Comparison of ENCODE assay signal across 31 cellular contexts in the genomic region with DNA sequence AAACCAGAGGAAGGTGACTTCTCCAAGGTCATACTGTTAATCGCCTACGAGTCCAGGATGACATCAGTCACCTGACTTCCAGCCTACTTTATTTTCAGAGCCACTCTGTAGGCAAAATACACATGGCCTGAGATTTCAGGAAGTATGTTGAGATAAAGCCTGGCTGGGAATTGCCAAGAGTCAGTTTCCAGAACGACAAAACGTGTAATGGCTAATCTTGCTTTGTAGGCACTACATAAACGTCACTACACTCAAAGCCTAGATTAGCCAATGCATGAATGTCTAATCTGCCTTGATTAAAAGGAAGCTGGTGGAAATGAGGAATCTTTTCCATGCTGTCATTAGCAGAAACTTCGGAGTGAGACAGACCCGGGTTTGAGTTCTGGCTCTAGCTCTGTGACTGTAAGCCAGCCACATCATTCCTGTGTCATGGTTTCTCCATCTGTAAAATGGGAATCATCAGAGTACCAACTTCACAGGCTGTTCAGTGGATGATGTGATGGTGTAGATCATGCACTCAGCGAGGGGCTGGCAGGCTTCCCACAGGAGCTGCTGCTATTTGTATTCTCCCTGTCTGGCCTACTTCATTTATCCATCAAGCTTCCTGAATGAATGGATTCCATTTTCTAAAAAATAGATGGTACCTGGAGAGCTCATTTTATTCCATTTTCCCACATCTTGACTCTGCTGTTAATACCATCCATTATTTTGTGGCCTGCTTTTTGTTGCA.
DNase-seq lines count a peak whose midpoint lies in the region; ATAC-seq and TF ChIP-seq lines count a peak whose summit lies in the region.
"Had no signal": no experiment of that assay in that cellular context is flagged by ENCODE, and none has a peak within 500 bp of the region (broad histone marks: within the 10 kb centered on the region; RNA-seq: fewer than 3 reads in every experiment).

No MANE protein-coding gene starts in this region.

- H3K4ac ChIP-seq in mesenchymal stem cell (ENCODE audit: low read depth in 1 of 2, low read length in 2 of 2) = no peak overlapping the region

- TF ChIP-seq CTCF in right atrium auricular region (IDR thresholded peaks at IDR 0.05) = no peak
- no peak for TF ChIP-seq CTCF in upper lobe of right lung (IDR thresholded peaks at IDR 0.05)
- no peak for TF ChIP-seq CTCF in sigmoid colon (IDR thresholded peaks at IDR 0.05)

- intact Hi-C loops in Right ventricle myocardium inferior (cut with DNase I) (no loop called here), left cardiac atrium (cut with DNase I) (no loop called here), upper lobe of right lung (cut with DNase I) (no loop called here), sigmoid colon (cut with DNase I) (no loop called here)

- no peak overlapping the region for H2AK5ac ChIP-seq in mesenchymal stem cell (ENCODE audit: low read length, severe bottlenecking)

- H2BK15ac ChIP-seq in mesenchymal stem cell (ENCODE audit: low read depth, poor library complexity, severe bottlenecking) = no peak overlapping the region

- peaks cover 0 to 13% of the 10 kb centered on the region in 2 donors for H3K4me1 ChIP-seq in right atrium auricular region
- peaks cover 20% of the 10 kb centered on the region for H3K4me1 ChIP-seq in mesenchymal stem cell (ENCODE audit: control insufficient read depth, insufficient read depth, low read depth, low read length)
- H3K4me1 ChIP-seq in upper lobe of right lung = peaks cover 13% of the 10 kb centered on the region
- H3K4me1 ChIP-seq in sigmoid colon = no peaks in the 10 kb centered on the region
- H3K4me1 ChIP-seq: HAP-1, left lung, uterus had no signal

- H2AFZ ChIP-seq in mesenchymal stem cell (ENCODE audit: low read depth, low read length) = no peak overlapping the region

- 96% methylated on average over 8 of the region's 8 CpGs for WGBS in mesenchymal stem cell
- WGBS in sigmoid colon, 2 donors = 73 to 82% methylated on average over 8 of the region's 8 CpGs

- no peak for DNase-seq in Right ventricle myocardium inferior (ENCODE audit: missing footprints)
- no peak for DNase-seq in right atrium auricular region (ENCODE audit: low spot score)
- DNase-seq in left cardiac atrium = no peak
- peak; percentile 27 for DNase-seq in mesenchymal stem cell
- DNase-seq in upper lobe of right lung = peak; percentile 5
- no peak for DNase-seq in sigmoid colon
- DNase-seq: 8988T; activated CD4-positive, alpha-beta T cell treated with anti-CD3 and anti-CD28 coated beads, Interleukin-2, amount 50 U/mL, for 48 hours; activated naive CD4-positive, alpha-beta T cell; activated naive CD8-positive, alpha-beta T cell treated with anti-CD3 and anti-CD28 coated beads, Interleukin-2, amount 50 U/mL, for 24 hours; central memory CD4-positive, alpha-beta T cell; DMS79; gastrocnemius medialis; hypothalamus; midbrain; naive thymus-derived CD8-positive, alpha-beta T cell; NCI-H1105 treated with DMSO at 0.1 percent for 48 hours; NCI-H1930; NCI-H510A treated with DMSO at 0.1 percent for 48 hours; NK-92 treated with Interleukin-12 subunit alpha and Interleukin-12 subunit beta, amount 100 ng/mL, for 24 hours; SHP77; stimulated activated CD4-positive, alpha-beta T cell treated with anti-CD3 and anti-CD28 coated beads, Interleukin-1b, Interleukin-23, amount 100 ng/mL, for 48 hours; stimulated activated naive CD8-positive, alpha-beta T cell treated with anti-CD3 and anti-CD28 coated beads, Interleukin-15, Interleukin-2, amounts not matched to agents 100 U/mL and 50 U/mL, for 24 hours; T-helper 17 cell; uterus had no signal

- no peak overlapping the region for H3K14ac ChIP-seq in mesenchymal stem cell (ENCODE audit: low read length in 2 of 2)

- no peak for TF ChIP-seq POLR2A in sigmoid colon (IDR thresholded peaks at IDR 0.05)

- H4K8ac ChIP-seq in mesenchymal stem cell (ENCODE audit: low read length) = no peak overlapping the region

- H3K36me3 ChIP-seq in right atrium auricular region (no peaks in the 10 kb centered on the region), mesenchymal stem cell (ENCODE audit: control insufficient read depth in 1 of 2, insufficient read depth in 2 of 2, low read depth in 1 of 2, low read length in 2 of 2) (no peaks in the 10 kb centered on the region), upper lobe of right lung (no peaks in the 10 kb centered on the region), sigmoid colon (no peaks in the 10 kb centered on the region)
- H3K36me3 ChIP-seq: gastrocnemius medialis, HAP-1, left lung, thoracic aorta, uterus had no signal

- H3K4me2 ChIP-seq in mesenchymal stem cell (ENCODE audit: low read length, poor library complexity, severe bottlenecking) = no peak overlapping the region
- H3K4me2 ChIP-seq: smooth muscle cell had no signal

- H3K79me1 ChIP-seq in mesenchymal stem cell (replicated peaks; ENCODE audit: low read length, poor library complexity, severe bottlenecking) = no peaks in the 10 kb centered on the region

- H3K27me3 ChIP-seq in right atrium auricular region (no peaks in the 10 kb centered on the region), mesenchymal stem cell (ENCODE audit: control insufficient read depth in 1 of 2, insufficient read depth in 1 of 2, low read length in 2 of 2) (peaks cover 9 to 32% of the 10 kb centered on the region in 2 experiments), upper lobe of right lung (no peaks in the 10 kb centered on the region), sigmoid colon (no peaks in the 10 kb centered on the region)
- H3K27me3 ChIP-seq: gastrocnemius medialis, left lung, uterus had no signal

- H3K27ac ChIP-seq in right atrium auricular region (no peak overlapping the region), mesenchymal stem cell (ENCODE audit: low read length, poor library complexity, severe bottlenecking) (no peak overlapping the region), upper lobe of right lung (no peak overlapping the region), sigmoid colon (no peak overlapping the region)
- H3K27ac ChIP-seq: gastrocnemius medialis, thoracic aorta, uterus had no signal

- H2BK120ac ChIP-seq in mesenchymal stem cell (ENCODE audit: low read depth, low read length) = no peak overlapping the region

- no peak overlapping the region for H2BK5ac ChIP-seq in mesenchymal stem cell (ENCODE audit: low read depth, low read length, poor library complexity, severe bottlenecking)

- no peak overlapping the region for H2BK12ac ChIP-seq in mesenchymal stem cell (ENCODE audit: low read length in 2 of 2)

- H3K9ac ChIP-seq in mesenchymal stem cell (ENCODE audit: low read length) = no peak overlapping the region

- no peak overlapping the region for H3K23ac ChIP-seq in mesenchymal stem cell (ENCODE audit: low read length in 2 of 2)

- no peak overlapping the region for H3K4me3 ChIP-seq in right atrium auricular region
- no peak overlapping the region for H3K4me3 ChIP-seq in mesenchymal stem cell (ENCODE audit: insufficient read depth in 1 of 2, low read depth in 1 of 2, low read length in 2 of 2)
- H3K4me3 ChIP-seq in upper lobe of right lung = no peak overlapping the region
- no peak overlapping the region for H3K4me3 ChIP-seq in sigmoid colon
- H3K4me3 ChIP-seq: gastrocnemius medialis, HAP-1, left lung, smooth muscle cell, thoracic aorta, uterus had no signal

- no peak overlapping the region for H4K91ac ChIP-seq in mesenchymal stem cell (ENCODE audit: low read length)

- ATAC-seq in Right ventricle myocardium inferior (peak; percentile 24), left cardiac atrium (peak; percentile 39 to 46), upper lobe of right lung (peak; percentile 26), HG02623 (IDR thresholded peaks at IDR 0.05; ENCODE audit: unreplicated experiment) (no peak), HG03196 (IDR thresholded peaks at IDR 0.05; ENCODE audit: unreplicated experiment) (no peak)
- ATAC-seq: activated naive CD8-positive, alpha-beta T cell treated with anti-CD3 and anti-CD28 coated beads, Interleukin-2, amount 50 U/mL, for 24 hours; gastrocnemius medialis; left lung; naive thymus-derived CD8-positive, alpha-beta T cell; stimulated activated naive CD8-positive, alpha-beta T cell treated with anti-CD3 and anti-CD28 coated beads, Interleukin-15, Interleukin-2, amounts not matched to agents 100 U/mL and 50 U/mL, for 24 hours; T-helper 17 cell had no signal

- H3K18ac ChIP-seq in mesenchymal stem cell (ENCODE audit: low read depth in 1 of 2, low read length in 2 of 2) = no peak overlapping the region

- TF ChIP-seq EP300 in sigmoid colon (IDR thresholded peaks at IDR 0.05) = peak in 1 of 4 donors; percentile 26

- H3K9me3 ChIP-seq in right atrium auricular region (no peaks in the 10 kb centered on the region), mesenchymal stem cell (ENCODE audit: control insufficient read depth, low read length) (peaks cover 1% of the 10 kb centered on the region), upper lobe of right lung (no peaks in the 10 kb centered on the region), sigmoid colon (no peaks in the 10 kb centered on the region)
- H3K9me3 ChIP-seq: gastrocnemius medialis, HAP-1, left lung, thoracic aorta, uterus had no signal

Comparison
In these comparisons a context has a peak if more than half of its experiments do, and no peak if none do; other contexts are left out.
1. ATAC-seq: peak in Right ventricle myocardium inferior (single experiment), left cardiac atrium (2 of 2) and upper lobe of right lung (single experiment); none in HG02623 (single experiment) and HG03196 (single experiment).
2. DNase-seq: peak in mesenchymal stem cell (single experiment) and upper lobe of right lung (single experiment); none in Right ventricle myocardium inferior (single experiment), right atrium auricular region (single experiment), left cardiac atrium (single experiment) and sigmoid colon (single experiment).